18 cellular contexts compared by ENCODE assay signal in genomic region chr20:34420975-34421374, GRCh38. TPM values are rescaled to one million over a fixed set of nuclear protein-coding genes. Genes with fewer than 3 reads are reported as not detected.
DNase-seq lines count a peak whose midpoint lies in the region; ATAC-seq, FAIRE-seq and TF ChIP-seq lines count a peak whose summit lies in the region.
"Had no signal": no experiment of that assay in that cellular context is flagged by ENCODE, and none has a peak within 500 bp of the region (broad histone marks: within the 10 kb centered on the region; RNA-seq: fewer than 3 reads in every experiment).

No MANE protein-coding gene starts in this region.

- no peak for FAIRE-seq in HepG2 (lab: Jason Lieb, UNC)
- FAIRE-seq: G401.6 had no signal

- H3K9me3 ChIP-seq in cardiac muscle cell (ENCODE audit: low read depth) (no peaks in the 10 kb centered on the region), heart right ventricle (no peaks in the 10 kb centered on the region), HepG2 (ENCODE audit: low read length) (no peaks in the 10 kb centered on the region)

- H2AFZ ChIP-seq in HepG2 (ENCODE audit: low read length): no peak overlapping the region

- intact Hi-C loops in heart right ventricle (cut with DNase I): no loop called here
- intact Hi-C loops in HepG2 (cut with micrococcal nuclease; ENCODE audit: unreplicated experiment): loop anchor here (5.0 kb wide), 1 partner anchor 109 kb away; no protein-coding TSS in a partner anchor

- H3K9ac ChIP-seq in HepG2 (ENCODE audit: insufficient read depth, low read depth, low read length): no peak overlapping the region

- no peak for TF ChIP-seq RAD21 in HepG2 (CRISPR knock-in tag; IDR thresholded peaks at IDR 0.05)

- ATAC-seq in heart right ventricle: no peak
- peak; percentile 39; the same call in 2 of the 3 replicates for ATAC-seq in HepG2
- ATAC-seq: Panc1 had no signal

- peak overlapping the region in 3 of 5 experiments; percentile 29 to 92 (median 71) for H3K27ac Mint-ChIP-seq in brain
- H3K27ac Mint-ChIP-seq: B cell had no signal

- no peak overlapping the region for H3K4me3 Mint-ChIP-seq in brain
- H3K4me3 Mint-ChIP-seq: B cell had no signal

- peaks cover 20% of the 10 kb centered on the region for H3K4me1 Mint-ChIP-seq in brain

- POLR2A ChIA-PET in HepG2 (lab: Yijun Ruan, JAX): interaction anchor here (0.6 to 1.0 kb wide), 3 partner anchors 21 to 293 kb away, joined by 3 to 4 read pairs (median 3); partner anchors contain the start of gene ITCH

- DNase-seq in cardiac muscle cell (ENCODE audit: low read depth in 1 of 2, low spot score in 1 of 2) (no peak), heart right ventricle (no peak), HepG2 (ENCODE audit: low spot score) (no peak), NCI-H69 (lab: John Stamatoyannopoulos, UW) (no peak), NCI-H2171 treated with DMSO at 0.1 percent for 48 hours (lab: John Stamatoyannopoulos, UW) (no peak), SKM-1 (lab: John Stamatoyannopoulos, UW; ENCODE audit: unreplicated experiment) (no peak)
- DNase-seq: DMS 273 treated with DMSO at 0.1 percent for 48 hours, HCEC 1CT, MM.1S, NCI-H1092, NCI-H1436 treated with DMSO at 0.1 percent for 48 hours, NCI-H2029, NCI-H446 treated with DMSO at 0.1 percent for 48 hours had no signal

- CTCF ChIA-PET in HepG2 (lab: Yijun Ruan, JAX; ENCODE audit: low intra/inter-chr PET ratio, low total read pairs): no interaction called here

- H3K36me3 ChIP-seq in cardiac muscle cell: peaks cover 41% of the 10 kb centered on the region
- H3K36me3 ChIP-seq in heart right ventricle: peaks cover 0 to 98% (median 17%) of the 10 kb centered on the region in 9 donors
- H3K36me3 ChIP-seq in HepG2 (replicated peaks in 1 of 2; ENCODE audit: control insufficient read depth in 1 of 2, insufficient read depth in 2 of 2, low read length in 2 of 2): peaks cover 27 to 84% of the 10 kb centered on the region in 2 experiments

- TF ChIP-seq CTCF in cardiac muscle cell (IDR thresholded peaks at IDR 0.05; ENCODE audit: low read depth, low read length): no peak
- no peak for TF ChIP-seq CTCF in heart right ventricle (IDR thresholded peaks at IDR 0.05)
- TF ChIP-seq CTCF in brain (conservative IDR thresholded peaks at IDR 0.05): no peak
- no peak for TF ChIP-seq CTCF in HepG2 (CRISPR knock-in tag; IDR thresholded peaks at IDR 0.05)

- peaks cover 7% of the 10 kb centered on the region for H3K4me1 ChIP-seq in cardiac muscle cell (ENCODE audit: low read depth)
- peaks cover 0 to 29% (median 15%) of the 10 kb centered on the region in 9 donors for H3K4me1 ChIP-seq in heart right ventricle
- peaks cover 36% of the 10 kb centered on the region for H3K4me1 ChIP-seq in HepG2 (ENCODE audit: insufficient read depth, low read length)

- H3K4me3 ChIP-seq in cardiac muscle cell (no peak overlapping the region), heart right ventricle (no peak overlapping the region), HepG2 (replicated peaks in 1 of 3; ENCODE audit: insufficient read depth in 1 of 3, low read depth in 2 of 3, low read length in 3 of 3) (no peak overlapping the region)

- no peaks in the 10 kb centered on the region for H3K9me3 Mint-ChIP-seq in brain

- H3K79me2 ChIP-seq in HepG2 (ENCODE audit: insufficient read depth, low read length): peaks cover 5% of the 10 kb centered on the region

- in situ Hi-C loops in HepG2 (cut with HindIII; ENCODE audit: extremely low pct_ligation_motif_present, low pct_unique_long_range_greater_than_20kb): no loop called here

- H4K20me1 ChIP-seq in HepG2 (ENCODE audit: insufficient read depth, low read length): no peaks in the 10 kb centered on the region

- no peaks in the 10 kb centered on the region for H3K27me3 Mint-ChIP-seq in brain
- H3K27me3 Mint-ChIP-seq: B cell had no signal

- 89 to 95% methylated on average over 4 of the region's 4 CpGs for WGBS in heart right ventricle, 2 donors
- 88% methylated on average over 4 of the region's 4 CpGs for WGBS in HepG2 (ENCODE audit: low lambda C conversion rate)

- TF ChIP-seq EP300 in HepG2 (IDR thresholded peaks at IDR 0.05; ENCODE audit: low read depth in 2 of 2, low read length in 2 of 2) (no peak), HepG2 (CRISPR knock-in tag; IDR thresholded peaks at IDR 0.05; ENCODE audit: borderline replicate concordance) (no peak)

- BruUV-seq in HepG2 (replicated peaks; lab: Mats Ljungman, UMichigan): no TSS peak

- H3K27me3 ChIP-seq in cardiac muscle cell: no peaks in the 10 kb centered on the region
- H3K27me3 ChIP-seq in heart right ventricle: no peaks in the 10 kb centered on the region
- H3K27me3 ChIP-seq in HepG2 (ENCODE audit: control insufficient read depth in 1 of 2, insufficient read depth in 2 of 2, low read length in 2 of 2): no peaks in the 10 kb centered on the region

- H3K27ac ChIP-seq in cardiac muscle cell: peak overlapping the region; percentile 59
- peak overlapping the region in 1 of 10 donors; percentile 5 for H3K27ac ChIP-seq in heart right ventricle
- no peak overlapping the region for H3K27ac ChIP-seq in HepG2 (ENCODE audit: extremely low read length, insufficient read depth, low read length)
- peak overlapping the region; percentile 4 for H3K27ac ChIP-seq in temporal lobe (ENCODE audit: low read depth, low read length)

- H3K4me2 ChIP-seq in HepG2 (ENCODE audit: low read depth, low read length): no peak overlapping the region

- H3K36me3 Mint-ChIP-seq in brain: peaks cover 89% of the 10 kb centered on the region

- no peak for TF ChIP-seq POLR2A in HepG2 (IDR thresholded peaks at IDR 0.05; ENCODE audit: insufficient read depth in 1 of 2, low read depth in 2 of 2, low read length in 2 of 2)

TF ChIP-seq in HepG2, 621 proteins besides CTCF, POLR2A, EP300 and RAD21:
- TF ChIP-seq ZNF670 (CRISPR knock-in tag; IDR thresholded peaks at IDR 0.05; ENCODE audit: borderline replicate concordance) (0 out of 2 replicates have a peak, but pooled peaks have one; percentile 42), ZBTB38 (CRISPR knock-in tag; IDR thresholded peaks at IDR 0.05) (no peak), ZNF501 (CRISPR knock-in tag; IDR thresholded peaks at IDR 0.05) (0 out of 2 replicates have a peak, but pooled peaks have one; percentile 32)

RNA-seq across cellular contexts. Expression of gene ITCH, which starts 57.9 kb away (rescaled TPM):
- total RNA-seq in cardiac muscle cell (31.0 and 39.2 TPM in 2 replicates), heart right ventricle (10 to 100 TPM; 34.1 to 47.5 (median 39.6) TPM), HepG2 (2016; rRNA removed; fragmentation: Illumina TruSeq; extraction: Trizol) (112 and 162 TPM in 2 replicates), temporal lobe (62.0 TPM)
- polyA plus RNA-seq in cardiac muscle cell (14.3 and 17.6 TPM in 2 replicates), heart right ventricle (1 to 10 TPM; 6.7 to 7.7 TPM), brain (ENCODE audit: insufficient read depth, low read depth, low replicate concordance) (17.7 TPM), HepG2 (2011; rRNA removed) (17.4 and 20.5 TPM in 2 replicates)
- 73.1 and 80.6 TPM in 2 replicates for total RNA-seq in HepG2 (2016; cell fraction: cytosol; rRNA removed; fragmentation: Illumina TruSeq; extraction: Trizol; ENCODE audit: low read depth)
- 111 and 151 TPM in 2 replicates for total RNA-seq in HepG2 (2016; cell fraction: insoluble cytoplasmic fraction; rRNA removed; fragmentation: Illumina TruSeq; extraction: Trizol)
- total RNA-seq in HepG2 (2016; cell fraction: membrane; rRNA removed; fragmentation: Illumina TruSeq; extraction: Trizol): 75.4 and 81.7 TPM in 2 replicates
- 124 and 131 TPM in 2 replicates for total RNA-seq in HepG2 (2016; cell fraction: nucleus; rRNA removed; fragmentation: Illumina TruSeq; extraction: Trizol)
- 7.4 and 12.7 TPM in 2 replicates for polyA plus RNA-seq in HepG2 (2011; cell fraction: cytosol; rRNA removed)
- 12.2 and 17.3 TPM in 2 replicates for polyA plus RNA-seq in HepG2 (2011; cell fraction: nucleus; rRNA removed)
- 44.6 and 45.2 TPM in 2 replicates for polyA plus RNA-seq in HepG2 (2012)
- 5.3 and 6.3 TPM in 2 replicates for polyA plus RNA-seq in HepG2 (2016; cell fraction: cytosol; fragmentation: Illumina TruSeq; extraction: Trizol; ENCODE audit: low read depth)
- 65.3 and 70.7 TPM in 2 replicates for polyA plus RNA-seq in HepG2 (2016; cell fraction: insoluble cytoplasmic fraction; fragmentation: Illumina TruSeq; extraction: Trizol; ENCODE audit: low read depth)
- polyA plus RNA-seq in HepG2 (2016; cell fraction: membrane; fragmentation: Illumina TruSeq; extraction: Trizol; ENCODE audit: low read depth): 15.2 and 15.3 TPM in 2 replicates
- polyA plus RNA-seq in HepG2 (2016; cell fraction: nucleus; fragmentation: Illumina TruSeq; extraction: Trizol; ENCODE audit: insufficient read depth, low read depth): 55.0 and 61.2 TPM in 2 replicates
- polyA minus RNA-seq in HepG2 (2011; rRNA and poly(A)+ RNA removed; ENCODE audit: low replicate concordance): 30.6 and 37.6 TPM in 2 replicates
- polyA minus RNA-seq in HepG2 (2011; cell fraction: cytosol; rRNA and poly(A)+ RNA removed): 38.7 and 40.1 TPM in 2 replicates
- polyA minus RNA-seq in HepG2 (2011; cell fraction: nucleus; rRNA and poly(A)+ RNA removed): 79.4 and 86.2 TPM in 2 replicates
